In the genomic region with DNA sequence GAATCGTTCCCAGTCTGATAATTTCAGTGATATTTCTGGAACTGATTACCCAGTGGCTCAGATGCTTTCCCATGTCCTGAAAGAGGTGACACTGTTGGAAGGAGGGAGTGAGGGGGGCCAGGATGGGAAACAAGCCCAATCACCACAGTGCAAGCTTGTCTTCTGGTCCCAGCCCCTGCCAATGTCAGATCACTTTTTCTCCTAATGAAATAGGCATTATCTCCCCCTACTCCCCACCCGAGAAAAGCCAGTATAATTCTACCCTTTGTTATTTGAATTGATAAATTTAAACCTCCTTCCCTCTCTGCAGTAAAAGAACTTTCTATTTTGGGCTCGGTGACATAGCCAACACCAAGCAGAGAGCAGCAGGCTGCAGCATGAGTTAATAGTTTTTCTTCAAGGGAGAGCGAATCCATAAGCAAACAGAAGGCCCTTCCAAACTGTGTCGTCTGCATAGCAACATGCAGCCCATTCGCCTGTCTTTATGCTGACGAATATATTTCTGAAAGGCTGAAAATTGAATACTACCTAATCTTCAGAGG, we compare ENCODE assay signal across 9 cellular contexts. TPM values are rescaled to one million over a fixed set of nuclear protein-coding genes. Genes with fewer than 3 reads are reported as not detected.
DNase-seq lines count a peak whose midpoint lies in the region; ATAC-seq, FAIRE-seq and TF ChIP-seq lines count a peak whose summit lies in the region.
"Had no signal": no experiment of that assay in that cellular context is flagged by ENCODE, and none has a peak within 500 bp of the region (broad histone marks: within the 10 kb centered on the region; RNA-seq: fewer than 3 reads in every experiment).

No MANE protein-coding gene starts in this region.

- DNase-seq in HFFc6 (peak; percentile 7), amniotic epithelial cell (ENCODE audit: low read depth) (peak; percentile 62), left cardiac atrium (no peak), retinal pigment epithelial cell (ENCODE audit: low read depth) (peak; percentile 52), GM12891 (ENCODE audit: insufficient read length, low spot score) (no peak), GM12892 (ENCODE audit: insufficient read length) (no peak), CD14-positive monocyte (ENCODE audit: low spot score) (no peak)
- DNase-seq: activated T-cell treated with anti-CD3 and anti-CD28 coated beads, Interleukin-2, amount 50 U/mL, for 1 hour had no signal

- H3K36me3 Mint-ChIP-seq in HFFc6 (ENCODE audit: low read depth) (no peaks in the 10 kb centered on the region), CD14-positive monocyte (no peaks in the 10 kb centered on the region)

- intact Hi-C loops in left cardiac atrium (cut with DNase I) (no loop called here), CD14-positive monocyte (cut with micrococcal nuclease) (no loop called here)

- H3K9me3 Mint-ChIP-seq in HFFc6 (no peaks in the 10 kb centered on the region), CD14-positive monocyte (no peaks in the 10 kb centered on the region)

- no peak for FAIRE-seq in GM12891 (lab: Jason Lieb, UNC)
- no peak for FAIRE-seq in GM12892 (lab: Jason Lieb, UNC)

- TF ChIP-seq POLR2A in GM12891 (IDR thresholded peaks at IDR 0.05; ENCODE audit: low read depth, low read length) (no peak), GM12892 (IDR thresholded peaks at IDR 0.05; ENCODE audit: low read depth, low read length) (no peak)

- peak overlapping the region; percentile 8 for H3K4me3 ChIP-seq in retinal pigment epithelial cell (ENCODE audit: low read length)

- H3K4me3 Mint-ChIP-seq in HFFc6 (no peak overlapping the region), CD14-positive monocyte (no peak overlapping the region)

- TF ChIP-seq CTCF in HFFc6 (IDR thresholded peaks at IDR 0.05) (no peak), retinal pigment epithelial cell (conservative IDR thresholded peaks at IDR 0.05; ENCODE audit: low read depth, low read length) (no peak), CD14-positive monocyte (IDR thresholded peaks at IDR 0.05) (no peak)

- H3K27ac Mint-ChIP-seq in HFFc6 (no peak overlapping the region), CD14-positive monocyte (no peak overlapping the region)

- H3K4me1 Mint-ChIP-seq in HFFc6 (ENCODE audit: low read depth) (peaks cover 29% of the 10 kb centered on the region), CD14-positive monocyte (peaks cover 4% of the 10 kb centered on the region)

- ATAC-seq in left cardiac atrium (peak; percentile 56 to 79), GM18498 (IDR thresholded peaks at IDR 0.05; ENCODE audit: unreplicated experiment) (no peak)

- H3K27me3 Mint-ChIP-seq in HFFc6 (ENCODE audit: insufficient read depth) (peaks cover 13% of the 10 kb centered on the region), CD14-positive monocyte (ENCODE audit: low read depth in 3 of 3) (peaks cover 3 to 8% (median 4%) of the 10 kb centered on the region in 3 donors)

TF ChIP-seq in GM12891, 5 proteins besides CTCF, POLR2A, EP300 and RAD21:
- no peak for TF ChIP-seq POLR2AphosphoS5 (IDR thresholded peaks at IDR 0.05; ENCODE audit: low read depth, low read length)
- TF ChIP-seq PAX5 (IDR thresholded peaks at IDR 0.05; ENCODE audit: insufficient read depth, low read length, severe bottlenecking), result no peak
- TF ChIP-seq TAF1 (IDR thresholded peaks at IDR 0.05; ENCODE audit: low read depth, low read length), result no peak
- TF ChIP-seq SPI1 (IDR thresholded peaks at IDR 0.05; ENCODE audit: low read depth, low read length), result no peak
- TF ChIP-seq POU2F2 (IDR thresholded peaks at IDR 0.05; ENCODE audit: low read depth, low read length), result no peak

RNA-seq across cellular contexts. Expression of a gene that starts 14.6 kb away (rescaled TPM):
- total RNA-seq in HFFc6 (2021; fragmentation: NEBNext Ultra II Directional; extraction: Animal tissue kit (Norgen Biotek cat#: 25700)), result 100 to 1,000 TPM; 153 to 172 (median 156) TPM
- total RNA-seq in left cardiac atrium, result 100 to 1,000 TPM; 115 to 157 TPM
- polyA plus RNA-seq in GM12891 (2012; ENCODE audit: low read depth, missing spikeins), result 92.3 TPM
- polyA plus RNA-seq in GM12892 (2012; ENCODE audit: missing spikeins), result 93.8 TPM
- polyA plus RNA-seq in CD14-positive monocyte, result 100 to 1,000 TPM; 225 to 245 TPM

Comparison
In these comparisons a context has a peak if more than half of its experiments do, and no peak if none do; other contexts are left out.
1. DNase-seq: peak in HFFc6 (single experiment), amniotic epithelial cell (single experiment) and retinal pigment epithelial cell (single experiment); none in left cardiac atrium (single experiment), GM12891 (single experiment), GM12892 (single experiment) and CD14-positive monocyte (single experiment).